Comparison of ENCODE assay signal across 25 cellular contexts in the genomic region with DNA sequence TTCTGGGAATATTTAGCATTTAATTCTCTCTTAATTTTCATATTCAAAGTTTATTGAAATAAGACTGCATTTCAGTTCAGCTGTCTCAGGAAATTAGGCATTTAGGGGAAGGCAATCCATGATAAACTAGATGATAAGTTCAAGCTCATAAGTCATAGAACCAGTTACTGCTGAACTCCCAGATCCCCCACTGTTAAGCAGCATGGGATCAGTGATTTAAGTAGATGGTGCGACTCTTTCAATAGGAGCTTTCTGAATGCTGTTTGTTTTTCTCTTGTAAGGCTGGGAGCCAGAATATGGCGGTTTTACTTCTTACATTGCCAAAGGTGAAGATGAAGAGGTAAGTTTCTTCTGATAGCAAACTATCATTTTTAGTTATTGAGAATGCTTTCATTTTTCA. TPM values are rescaled to one million over a fixed set of nuclear protein-coding genes. Genes with fewer than 3 reads are reported as not detected.
DNase-seq lines count a peak whose midpoint lies in the region; ATAC-seq and TF ChIP-seq lines count a peak whose summit lies in the region.
"Had no signal": no experiment of that assay in that cellular context is flagged by ENCODE, and none has a peak within 500 bp of the region (broad histone marks: within the 10 kb centered on the region; RNA-seq: fewer than 3 reads in every experiment).

No MANE protein-coding gene starts in this region.

- H3K4me1 ChIP-seq in GM23248 (ENCODE audit: insufficient read depth) (peaks cover 27% of the 10 kb centered on the region), prostate gland (replicated peaks) (no peaks in the 10 kb centered on the region)
- H3K4me1 ChIP-seq: lower lobe of right lung, upper lobe of left lung had no signal

- H3K36me3 ChIP-seq in GM23248 (ENCODE audit: low read depth) (peaks cover 73% of the 10 kb centered on the region), prostate gland (peaks cover 0 to 5% of the 10 kb centered on the region in 2 donors)
- H3K36me3 ChIP-seq: ovary had no signal

- H4K20me1 ChIP-seq in GM23248 (ENCODE audit: insufficient read depth), result no peaks in the 10 kb centered on the region

- H3K79me2 ChIP-seq in GM23248 (ENCODE audit: insufficient read depth), result peaks cover 8% of the 10 kb centered on the region; the same call in 1 of the 2 replicates

- H3K36me3 Mint-ChIP-seq in natural killer cell treated with Interleukin-12 subunit alpha and Interleukin-12 subunit beta and Interleukin-15 and Interleukin-18, amount 100 ng/mL, for 72 hours, result peaks cover 35% of the 10 kb centered on the region

- no peak overlapping the region for H2AFZ ChIP-seq in GM23248

- H3K9me3 ChIP-seq in GM23248 (ENCODE audit: low read depth) (no peaks in the 10 kb centered on the region), prostate gland (no peaks in the 10 kb centered on the region)
- H3K9me3 ChIP-seq: BLaER1 treated with 17β-estradiol and CSF1 and Interleukin-3, amounts not matched to agents 10 nM and 100 nM; esophagus squamous epithelium; lower lobe of right lung; mucosa of descending colon; ovary; suprapubic skin; upper lobe of left lung had no signal

- in situ Hi-C loops in GM23248 (cut with MboI), result no loop called here

- intact Hi-C loops in prostate gland (cut with DNase I), result no loop called here

- TF ChIP-seq CTCF in foreskin fibroblast (IDR thresholded peaks at IDR 0.05; ENCODE audit: low read depth, low read length) (no peak), prostate gland (IDR thresholded peaks at IDR 0.05) (no peak)

- no peak overlapping the region for H3K4me2 ChIP-seq in GM23248 (ENCODE audit: unreplicated experiment)
- H3K4me2 ChIP-seq: BLaER1 treated with 17β-estradiol and CSF1 and Interleukin-3, amounts not matched to agents 10 nM and 100 nM had no signal

- no peaks in the 10 kb centered on the region for H3K9me3 Mint-ChIP-seq in natural killer cell treated with Interleukin-12 subunit alpha and Interleukin-12 subunit beta and Interleukin-15 and Interleukin-18, amount 100 ng/mL, for 72 hours
- H3K9me3 Mint-ChIP-seq: activated CD4-positive, alpha-beta T cell treated with anti-CD3 and anti-CD28 coated beads, Interleukin-2, amount 10 ng/mL, durations not matched to agents 24 days and 14 days; nephron progenitor cell had no signal

- H3K9me2 ChIP-seq in GM23248 (ENCODE audit: insufficient read depth), result no peaks in the 10 kb centered on the region

- H3K27me3 ChIP-seq in GM23248 (replicated peaks; ENCODE audit: insufficient read depth) (no peaks in the 10 kb centered on the region), prostate gland (replicated peaks; ENCODE audit: insufficient read depth) (no peaks in the 10 kb centered on the region)
- H3K27me3 ChIP-seq: BLaER1 treated with 17β-estradiol and CSF1 and Interleukin-3, amounts not matched to agents 10 nM and 100 nM; esophagus squamous epithelium; ovary; suprapubic skin; upper lobe of left lung had no signal

- H3K9ac ChIP-seq in GM23248, result no peak overlapping the region
- H3K9ac ChIP-seq: BLaER1 treated with 17β-estradiol and CSF1 and Interleukin-3, amounts not matched to agents 10 nM and 100 nM had no signal

- no peak for TF ChIP-seq POLR2A in prostate gland (IDR thresholded peaks at IDR 0.05)

- H3F3A ChIP-seq in GM23248 (ENCODE audit: insufficient read depth), result peaks cover 45% of the 10 kb centered on the region

- H3K4me3 Mint-ChIP-seq in natural killer cell treated with Interleukin-12 subunit alpha and Interleukin-12 subunit beta and Interleukin-15 and Interleukin-18, amount 100 ng/mL, for 72 hours, result no peak overlapping the region
- H3K4me3 Mint-ChIP-seq: activated CD4-positive, alpha-beta T cell treated with anti-CD3 and anti-CD28 coated beads, Interleukin-2, amount 10 ng/mL, durations not matched to agents 24 days and 14 days; nephron progenitor cell had no signal

- ATAC-seq in natural killer cell treated with Interleukin-12 subunit alpha and Interleukin-12 subunit beta and Interleukin-15 and Interleukin-18, amount 100 ng/mL, for 72 hours, result no peak
- ATAC-seq: lower lobe of right lung, mucosa of descending colon had no signal

- 93 to 96% methylated on average over 2 of the region's 2 CpGs for WGBS in GM23248 (ENCODE audit: low coverage in 1 of 2, low lambda C conversion rate in 2 of 2, missing lambda C conversion rate in 2 of 2), 2 experiments
- 74% methylated on average over 2 of the region's 2 CpGs for WGBS in prostate gland

- H3K27me3 Mint-ChIP-seq in natural killer cell treated with Interleukin-12 subunit alpha and Interleukin-12 subunit beta and Interleukin-15 and Interleukin-18, amount 100 ng/mL, for 72 hours, result no peaks in the 10 kb centered on the region
- H3K27me3 Mint-ChIP-seq: activated CD4-positive, alpha-beta T cell treated with anti-CD3 and anti-CD28 coated beads, Interleukin-2, amount 10 ng/mL, durations not matched to agents 24 days and 14 days had no signal

- H3K27ac ChIP-seq in GM23248 (0 out of 2 replicates have a peak overlapping the region, but pooled peaks have one; percentile 79), prostate gland (no peak overlapping the region)
- H3K27ac ChIP-seq: BLaER1 treated with 17β-estradiol and CSF1 and Interleukin-3, amounts not matched to agents 10 nM and 100 nM; esophagus squamous epithelium; lower lobe of right lung; ovary; suprapubic skin; upper lobe of left lung had no signal

- H3K27ac Mint-ChIP-seq in natural killer cell treated with Interleukin-12 subunit alpha and Interleukin-12 subunit beta and Interleukin-15 and Interleukin-18, amount 100 ng/mL, for 72 hours, result no peak overlapping the region
- H3K27ac Mint-ChIP-seq: activated CD4-positive, alpha-beta T cell treated with anti-CD3 and anti-CD28 coated beads, Interleukin-2, amount 10 ng/mL, durations not matched to agents 24 days and 14 days; nephron progenitor cell had no signal

- H3K4me3 ChIP-seq in GM23248, result no peak overlapping the region
- no peak overlapping the region for H3K4me3 ChIP-seq in foreskin fibroblast (ENCODE audit: low read depth in 1 of 2, low read length in 2 of 2)
- no peak overlapping the region for H3K4me3 ChIP-seq in prostate gland
- H3K4me3 ChIP-seq: BLaER1 treated with 17β-estradiol and CSF1 and Interleukin-3, amounts not matched to agents 10 nM and 100 nM; esophagus squamous epithelium; lower lobe of right lung; mucosa of descending colon; ovary; suprapubic skin; upper lobe of left lung had no signal

- peaks cover 0 to 8% of the 10 kb centered on the region in 2 donors for H3K4me1 Mint-ChIP-seq in natural killer cell treated with Interleukin-12 subunit alpha and Interleukin-12 subunit beta and Interleukin-15 and Interleukin-18, amount 100 ng/mL, for 72 hours (ENCODE audit: low read depth in 2 of 2)

- no peak for DNase-seq in GM23248
- DNase-seq in NCI-H146 (lab: John Stamatoyannopoulos, UW), result peak; percentile 49
- peak; percentile 38 for DNase-seq in NCI-H82 treated with DMSO at 0.1 percent for 48 hours (lab: John Stamatoyannopoulos, UW; ENCODE audit: unreplicated experiment)
- DNase-seq in iPS-NIHi11 (ENCODE audit: low spot score), result peak; percentile 24
- DNase-seq in foreskin fibroblast, result no peak
- no peak for DNase-seq in natural killer cell treated with Interleukin-12 subunit alpha and Interleukin-12 subunit beta and Interleukin-15 and Interleukin-18, amount 100 ng/mL, for 72 hours (ENCODE audit: low spot score)
- no peak for DNase-seq in prostate gland (ENCODE audit: low spot score)
- DNase-seq: activated CD4-positive, alpha-beta T cell treated with anti-CD3 and anti-CD28 coated beads, Interleukin-2, amount 10 ng/mL, durations not matched to agents 24 days and 14 days; activated gamma-delta T cell treated with Interleukin-2 at 50 U/mL for 16 hours; activated T-cell treated with anti-CD3 and anti-CD28 coated beads, Interleukin-2, amount 50 U/mL, for 1 hour; DMS153; esophagus squamous epithelium; foreskin melanocyte; HCEC 1CT; KG1; lower lobe of right lung; mucosa of descending colon; nephron progenitor cell; ovary; retina; stimulated activated naive CD4-positive, alpha-beta T cell treated with Interleukin-2 at 50 U/mL for 16 hours; T1000; upper lobe of left lung had no signal

RNA-seq across cellular contexts. Expression of gene OGFOD1, which starts 23.9 kb away (rescaled TPM):
- 59.1 and 70.8 TPM in 2 replicates for total RNA-seq in GM23248 (2014; rRNA removed; shearing (Covaris generic))
- 97.6 and 101 TPM in 2 replicates for polyA plus RNA-seq in GM23248 (2016; fragmentation: Nextera tagmentation; extraction: Ambion mirVana)
- total RNA-seq in natural killer cell treated with Interleukin-12 subunit alpha and Interleukin-12 subunit beta and Interleukin-15 and Interleukin-18, amount 100 ng/mL, for 72 hours, result 10 to 100 TPM; 50.1 to 72.1 TPM
- total RNA-seq in prostate gland, result 10 to 100 TPM; 18.5 to 57.2 TPM

RNA-seq across cellular contexts. Expression of gene NUDT21, which starts 24.1 kb away (rescaled TPM):
- 57.0 and 76.8 TPM in 2 replicates for total RNA-seq in GM23248 (2014; rRNA removed; shearing (Covaris generic))
- 47.8 and 49.6 TPM in 2 replicates for polyA plus RNA-seq in GM23248 (2016; fragmentation: Nextera tagmentation; extraction: Ambion mirVana)
- 100 to 1,000 TPM; 170 to 176 TPM for total RNA-seq in natural killer cell treated with Interleukin-12 subunit alpha and Interleukin-12 subunit beta and Interleukin-15 and Interleukin-18, amount 100 ng/mL, for 72 hours
- total RNA-seq in prostate gland, result 10 to 100 TPM; 46.4 to 47.2 TPM

RNA-seq across cellular contexts. Expression of gene BBS2, which starts 44.6 kb away (rescaled TPM):
- total RNA-seq in GM23248 (2014; rRNA removed; shearing (Covaris generic)), result 45.4 and 72.3 TPM in 2 replicates
- 66.2 and 73.1 TPM in 2 replicates for polyA plus RNA-seq in GM23248 (2016; fragmentation: Nextera tagmentation; extraction: Ambion mirVana)
- total RNA-seq in natural killer cell treated with Interleukin-12 subunit alpha and Interleukin-12 subunit beta and Interleukin-15 and Interleukin-18, amount 100 ng/mL, for 72 hours, result 10 to 100 TPM in 1 of 2 donors, 1 to 10 TPM in 1; 6.6 to 10.6 TPM
- total RNA-seq in prostate gland, result 10 to 100 TPM; 68.9 to 70.5 TPM

RNA-seq across cellular contexts. Expression of gene AMFR, which starts 49.9 kb away (rescaled TPM):
- 205 and 212 TPM in 2 replicates for total RNA-seq in GM23248 (2014; rRNA removed; shearing (Covaris generic))
- polyA plus RNA-seq in GM23248 (2016; fragmentation: Nextera tagmentation; extraction: Ambion mirVana), result 26.6 and 27.3 TPM in 2 replicates
- 10 to 100 TPM; 46.5 to 86.2 TPM for total RNA-seq in natural killer cell treated with Interleukin-12 subunit alpha and Interleukin-12 subunit beta and Interleukin-15 and Interleukin-18, amount 100 ng/mL, for 72 hours
- 100 to 1,000 TPM; 123 to 261 TPM for total RNA-seq in prostate gland

Comparison
In these comparisons a context has a peak if more than half of its experiments do, and no peak if none do; other contexts are left out.
1. DNase-seq: peak in NCI-H146 (single experiment), NCI-H82 treated with DMSO at 0.1 percent for 48 hours (single experiment) and iPS-NIHi11 (single experiment); none in GM23248 (single experiment), foreskin fibroblast (0 of 2), natural killer cell treated with Interleukin-12 subunit alpha and Interleukin-12 subunit beta and Interleukin-15 and Interleukin-18, amount 100 ng/mL, for 72 hours (single experiment) and prostate gland (single experiment).